Comparison of ENCODE assay signal across 27 cellular contexts in genomic region chr13:106310450-106310849, GRCh38.
"Had no signal": no experiment of that assay in that cellular context is flagged by ENCODE, and none has a peak within 500 bp of the region (broad histone marks: within the 10 kb centered on the region; RNA-seq: fewer than 3 reads in every experiment).

No MANE protein-coding gene starts in this region.

- H3K27me3 ChIP-seq: ascending aorta had no signal

- H3K4me3 ChIP-seq: ascending aorta had no signal

- FAIRE-seq: TTC549 had no signal

- H3K27ac ChIP-seq: ascending aorta, VCaP had no signal

- ATAC-seq: activated CD8-positive, alpha-beta T cell treated with anti-CD3 and anti-CD28 coated beads for 36 hours; activated naive CD8-positive, alpha-beta T cell treated with anti-CD3 and anti-CD28 coated beads, Interleukin-2, amount 50 U/mL, for 24 hours; activated T-cell treated with anti-CD3 and anti-CD28 coated beads, Interleukin-2, amount 50 U/mL, for 4 hours; activated T-cell treated with anti-CD3 and anti-CD28 coated beads, Interleukin-2, amount 50 U/mL, for 72 hours; activated T-helper 17 cell treated with anti-CD3 and anti-CD28 coated beads, Interleukin-2, amount 50 U/mL, for 72 hours had no signal

- DNase-seq: activated B cell treated with CpG ODN at 0.5 μM for 24 hours; activated CD4-positive, alpha-beta memory T cell treated with anti-CD3 and anti-CD28 coated beads for 36 hours; activated CD4-positive, alpha-beta T cell treated with anti-CD3 and anti-CD28 coated beads for 4 hours; activated CD4-positive, alpha-beta T cell treated with anti-CD3 and anti-CD28 coated beads, Interleukin-2, amount 50 U/mL, for 1 hour; activated CD4-positive, alpha-beta T cell treated with anti-CD3 and anti-CD28 coated beads, Interleukin-2, amount 50 U/mL, for 4 hours; activated CD4-positive, CD25-positive, alpha-beta regulatory T cell treated with anti-CD3 and anti-CD28 coated beads, Interleukin-2, amount 50 U/mL, for 72 hours; activated CD8-positive, alpha-beta memory T cell treated with anti-CD3 and anti-CD28 coated beads, Interleukin-2, amount 50 U/mL, for 4 hours; activated CD8-positive, alpha-beta T cell treated with anti-CD3 and anti-CD28 coated beads for 36 hours; activated gamma-delta T cell; activated naive CD4-positive, alpha-beta T cell treated with anti-CD3 and anti-CD28 coated beads, Interleukin-2, amount 10 ng/mL, durations not matched to agents 7 days and 5 days; activated naive CD4-positive, alpha-beta T cell treated with Interleukin-2 at 50 U/mL for 16 hours; activated naive CD8-positive, alpha-beta T cell treated with anti-CD3 and anti-CD28 coated beads, Interleukin-2, amount 10 ng/mL, durations not matched to agents 7 days and 5 days; activated naive CD8-positive, alpha-beta T cell treated with anti-CD3 and anti-CD28 coated beads, Interleukin-2, amount 50 U/mL, for 24 hours; activated T-cell treated with anti-CD3 and anti-CD28 coated beads for 4 hours; activated T-cell treated with anti-CD3 and anti-CD28 coated beads, Interleukin-2, amount 50 U/mL, for 1 hour; activated T-cell treated with anti-CD3 and anti-CD28 coated beads, Interleukin-2, amount 50 U/mL, for 4 hours; activated T-cell treated with anti-CD3 and anti-CD28 coated beads, Interleukin-2, amount 50 U/mL, for 72 hours; amygdala; anterior cingulate cortex; central memory CD4-positive, alpha-beta T cell; T-helper 1 cell; T-helper 2 cell; T-helper 9 cell had no signal

- H3K4me1 ChIP-seq: ascending aorta had no signal

- H3K36me3 ChIP-seq: ascending aorta had no signal
